Comparison of ENCODE assay signal across 1 cellular context in genomic region chr12:52004042-52004648, GRCh38.
TF ChIP-seq lines count a peak whose summit lies in the region.

No MANE protein-coding gene starts in this region.

TF ChIP-seq in GM23338, 12 proteins besides CTCF, POLR2A, EP300 and RAD21 (continued from another document):
- TF ChIP-seq ZNF462 (CRISPR knock-in tag; IDR thresholded peaks at IDR 0.05), result no peak
- no peak for TF ChIP-seq POLR2AphosphoS5 (IDR thresholded peaks at IDR 0.05; ENCODE audit: low read depth)
- TF ChIP-seq STAT1 (IDR thresholded peaks at IDR 0.05; ENCODE audit: unreplicated experiment), result no peak
- TF ChIP-seq NANOG (IDR thresholded peaks at IDR 0.05; ENCODE audit: borderline replicate concordance), result no peak
- no peak for TF ChIP-seq ZNF331 (CRISPR knock-in tag; IDR thresholded peaks at IDR 0.05; ENCODE audit: low read depth)
- no peak for TF ChIP-seq EZH2phosphoT487 (IDR thresholded peaks at IDR 0.05; ENCODE audit: unreplicated experiment)
- no peak for TF ChIP-seq EZH2 (IDR thresholded peaks at IDR 0.05; ENCODE audit: low read depth, unreplicated experiment)
- no peak for TF ChIP-seq JUNB (IDR thresholded peaks at IDR 0.05; ENCODE audit: unreplicated experiment)
